21 cellular contexts compared by ENCODE assay signal in the genomic region with DNA sequence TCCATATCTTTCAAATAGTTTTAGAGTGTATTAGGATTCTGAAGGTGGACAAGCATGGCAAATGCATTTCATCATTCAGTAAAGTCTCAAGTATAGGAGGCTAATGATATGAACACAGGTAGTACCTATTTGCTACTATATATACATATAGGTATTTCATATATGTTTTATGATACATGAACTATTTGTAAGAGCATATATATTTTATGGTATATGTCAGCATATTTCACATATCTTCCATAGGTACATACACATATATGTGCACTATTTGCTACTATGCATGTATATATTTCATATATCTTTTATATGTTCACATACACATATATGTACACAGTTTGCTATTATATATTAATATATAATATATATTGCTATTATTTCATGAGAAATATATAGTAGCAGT.
DNase-seq lines count a peak whose midpoint lies in the region; ATAC-seq, FAIRE-seq and TF ChIP-seq lines count a peak whose summit lies in the region.
"Had no signal": no experiment of that assay in that cellular context is flagged by ENCODE, and none has a peak within 500 bp of the region (broad histone marks: within the 10 kb centered on the region; RNA-seq: fewer than 3 reads in every experiment).

No MANE protein-coding gene starts in this region.

- POLR2A ChIA-PET in PC-3 (lab: Charles Lee; ENCODE audit: unreplicated experiment) = interaction anchor here (0.6 kb wide), 1 partner anchor 95 kb away, joined by 3 read pairs; no protein-coding TSS in a partner anchor
- POLR2A ChIA-PET in activated CD4-positive, alpha-beta memory T cell treated with anti-CD3 and anti-CD28 coated beads for 36 hours (lab: Charles Lee) = no interaction called here

- DNase-seq in PC-3 (no peak), type B pancreatic cell (ENCODE audit: extremely low spot score, unreplicated experiment) (no peak), NCI-H187 treated with DMSO at 0.1 percent for 48 hours (lab: John Stamatoyannopoulos, UW) (no peak)
- DNase-seq in activated CD4-positive, alpha-beta memory T cell treated with anti-CD3 and anti-CD28 coated beads for 36 hours = no peak
- DNase-seq: AML-193; CD4-positive, alpha-beta T cell; CD8-positive, alpha-beta memory T cell; COR-L47; DMS 273 treated with DMSO at 0.1 percent for 48 hours; DMS79; DND-41; EL; GF-D8 had no signal

- ATAC-seq in PC-3 = no peak
- no peak for ATAC-seq in GM21825 (IDR thresholded peaks at IDR 0.05; ENCODE audit: unreplicated experiment)
- ATAC-seq: A549 had no signal

- H3K36me3 ChIP-seq in PC-3 (ENCODE audit: low read depth, low read length) = no peaks in the 10 kb centered on the region
- H3K36me3 ChIP-seq: BLaER1 treated with 17β-estradiol and CSF1 and Interleukin-3, amounts not matched to agents 10 nM and 100 nM had no signal

- no peaks in the 10 kb centered on the region for H4K20me1 ChIP-seq in PC-3 (ENCODE audit: low read length)
- H4K20me1 ChIP-seq: BLaER1 treated with 17β-estradiol and CSF1 and Interleukin-3, amounts not matched to agents 10 nM and 100 nM had no signal

- TF ChIP-seq CTCF in 22Rv1 (IDR thresholded peaks at IDR 0.05) (no peak), PC-3 (conservative IDR thresholded peaks at IDR 0.05; ENCODE audit: low read depth, low read length) (no peak), type B pancreatic cell (conservative IDR thresholded peaks at IDR 0.05) (no peak)

- no peaks in the 10 kb centered on the region for H3K27me3 Mint-ChIP-seq in type B pancreatic cell
- H3K27me3 Mint-ChIP-seq in activated CD4-positive, alpha-beta memory T cell treated with anti-CD3 and anti-CD28 coated beads for 36 hours = no peaks in the 10 kb centered on the region
- H3K27me3 Mint-ChIP-seq: B cell; CD4-positive, alpha-beta T cell; CD8-positive, alpha-beta memory T cell had no signal

- CTCF ChIA-PET in PC-3 (lab: Charles Lee) = no interaction called here
- CTCF ChIA-PET in activated CD4-positive, alpha-beta memory T cell treated with anti-CD3 and anti-CD28 coated beads for 36 hours (lab: Charles Lee) = no interaction called here

- H3K4me1 ChIP-seq in PC-3 (ENCODE audit: insufficient read depth, low read length) = peaks cover 9% of the 10 kb centered on the region; the same call in 1 of the 2 replicates
- H3K4me1 ChIP-seq: A549; BLaER1 treated with 17β-estradiol and CSF1 and Interleukin-3, amounts not matched to agents 10 nM and 100 nM had no signal

- no peaks in the 10 kb centered on the region for H3K9me3 ChIP-seq in PC-3 (ENCODE audit: low read length)
- H3K9me3 ChIP-seq: A549; BLaER1 treated with 17β-estradiol and CSF1 and Interleukin-3, amounts not matched to agents 10 nM and 100 nM had no signal

- H3K4me3 Mint-ChIP-seq in type B pancreatic cell = no peak overlapping the region
- no peak overlapping the region for H3K4me3 Mint-ChIP-seq in activated CD4-positive, alpha-beta memory T cell treated with anti-CD3 and anti-CD28 coated beads for 36 hours
- H3K4me3 Mint-ChIP-seq: B cell; CD4-positive, alpha-beta T cell; CD8-positive, alpha-beta memory T cell had no signal

- FAIRE-seq in G401.6 (lab: Jason Lieb, UNC) = peak; percentile 51
- FAIRE-seq: A549, GM12891, GM19239 had no signal

- no peaks in the 10 kb centered on the region for H3K36me3 Mint-ChIP-seq in type B pancreatic cell
- no peaks in the 10 kb centered on the region for H3K36me3 Mint-ChIP-seq in activated CD4-positive, alpha-beta memory T cell treated with anti-CD3 and anti-CD28 coated beads for 36 hours
- H3K36me3 Mint-ChIP-seq: CD8-positive, alpha-beta memory T cell had no signal

- no peak overlapping the region for H2AFZ ChIP-seq in PC-3 (ENCODE audit: low read length)

- H3K27ac Mint-ChIP-seq in type B pancreatic cell = peak overlapping the region; percentile 80
- H3K27ac Mint-ChIP-seq in activated CD4-positive, alpha-beta memory T cell treated with anti-CD3 and anti-CD28 coated beads for 36 hours = no peak overlapping the region
- H3K27ac Mint-ChIP-seq: B cell; CD4-positive, alpha-beta T cell; CD8-positive, alpha-beta memory T cell had no signal

- no TSS peak for BruUV-seq in PC-3 (replicated peaks; lab: Mats Ljungman, UMichigan)

- intact Hi-C loops in PC-3 (cut with micrococcal nuclease) = loop anchor here (10.0 kb wide), 1 partner anchor 101 kb away; no protein-coding TSS in a partner anchor
- intact Hi-C loops in activated CD4-positive, alpha-beta memory T cell treated with anti-CD3 and anti-CD28 coated beads for 36 hours (cut with micrococcal nuclease) = no loop called here

- no peak overlapping the region for H3K9ac ChIP-seq in PC-3 (ENCODE audit: low read length)
- H3K9ac ChIP-seq: BLaER1 treated with 17β-estradiol and CSF1 and Interleukin-3, amounts not matched to agents 10 nM and 100 nM had no signal

- no peaks in the 10 kb centered on the region for H3K27me3 ChIP-seq in PC-3 (ENCODE audit: low read length)
- H3K27me3 ChIP-seq: BLaER1 treated with 17β-estradiol and CSF1 and Interleukin-3, amounts not matched to agents 10 nM and 100 nM had no signal

- no peaks in the 10 kb centered on the region for H3K9me3 Mint-ChIP-seq in type B pancreatic cell
- peaks cover 2% of the 10 kb centered on the region for H3K9me3 Mint-ChIP-seq in activated CD4-positive, alpha-beta memory T cell treated with anti-CD3 and anti-CD28 coated beads for 36 hours
- H3K9me3 Mint-ChIP-seq: CD4-positive, alpha-beta T cell had no signal

- no peaks in the 10 kb centered on the region for H3K4me1 Mint-ChIP-seq in type B pancreatic cell (ENCODE audit: unreplicated experiment)
- no peaks in the 10 kb centered on the region for H3K4me1 Mint-ChIP-seq in activated CD4-positive, alpha-beta memory T cell treated with anti-CD3 and anti-CD28 coated beads for 36 hours (ENCODE audit: low read depth)
- H3K4me1 Mint-ChIP-seq: B cell; CD8-positive, alpha-beta memory T cell had no signal

- H3K79me2 ChIP-seq in PC-3 (ENCODE audit: low read length) = no peaks in the 10 kb centered on the region

- no peak overlapping the region for H3K4me3 ChIP-seq in PC-3 (ENCODE audit: low read length)
- H3K4me3 ChIP-seq: A549; BLaER1 treated with 17β-estradiol and CSF1 and Interleukin-3, amounts not matched to agents 10 nM and 100 nM had no signal

- no peaks in the 10 kb centered on the region for H3F3A ChIP-seq in PC-3 (ENCODE audit: low read length, unreplicated experiment)

- no peaks in the 10 kb centered on the region for H3K9me2 ChIP-seq in PC-3 (replicated peaks; ENCODE audit: low read length)

- H3K4me2 ChIP-seq in PC-3 (ENCODE audit: low read length) = 0 out of 2 replicates have a peak overlapping the region, but pooled peaks have one; percentile 35
- H3K4me2 ChIP-seq: A549; BLaER1 treated with 17β-estradiol and CSF1 and Interleukin-3, amounts not matched to agents 10 nM and 100 nM had no signal

- H3K27ac ChIP-seq in 22Rv1 (peak overlapping the region; percentile 48), PC-3 (ENCODE audit: low read length) (no peak overlapping the region)
- H3K27ac ChIP-seq: A549; BLaER1 treated with 17β-estradiol and CSF1 and Interleukin-3, amounts not matched to agents 10 nM and 100 nM had no signal
